Comparison of ENCODE assay signal across 8 cellular contexts in genomic region chr14:101628471-101628966, GRCh38.
DNase-seq lines count a peak whose midpoint lies in the region; ATAC-seq, FAIRE-seq and TF ChIP-seq lines count a peak whose summit lies in the region.

No MANE protein-coding gene starts in this region.

- no peaks in the 10 kb centered on the region for H3K36me3 ChIP-seq in HepG2 (replicated peaks in 1 of 2; ENCODE audit: control insufficient read depth in 1 of 2, insufficient read depth in 2 of 2, low read length in 2 of 2)

- H2AFZ ChIP-seq in HepG2 (ENCODE audit: low read length), result no peak overlapping the region

- peak overlapping the region in 2 of 3 experiments; percentile 34 to 59; a peak in 3 of 6 replicates for H3K4me3 ChIP-seq in HepG2 (replicated peaks in 1 of 3; ENCODE audit: insufficient read depth in 1 of 3, low read depth in 2 of 3, low read length in 3 of 3)

- POLR2A ChIA-PET in activated CD4-positive, alpha-beta T cell treated with anti-CD3 and anti-CD28 coated beads for 36 hours (lab: Charles Lee), result no interaction called here
- POLR2A ChIA-PET in HepG2 (lab: Yijun Ruan, JAX), result no interaction called here

- H3K36me3 Mint-ChIP-seq in activated CD4-positive, alpha-beta T cell treated with anti-CD3 and anti-CD28 coated beads for 36 hours (ENCODE audit: low read depth), result no peaks in the 10 kb centered on the region
- H3K36me3 Mint-ChIP-seq in chondrocyte (ENCODE audit: low read depth), result no peaks in the 10 kb centered on the region

- no peak overlapping the region for H3K27ac ChIP-seq in HepG2 (ENCODE audit: extremely low read length, insufficient read depth, low read length)

- H3K27me3 ChIP-seq in HepG2 (ENCODE audit: control insufficient read depth in 1 of 2, insufficient read depth in 2 of 2, low read length in 2 of 2), result peaks cover 1 to 21% of the 10 kb centered on the region in 2 experiments; a peak in 3 of 5 replicates

- no peak overlapping the region for H3K27ac Mint-ChIP-seq in activated CD4-positive, alpha-beta T cell treated with anti-CD3 and anti-CD28 coated beads for 36 hours
- H3K27ac Mint-ChIP-seq in chondrocyte (ENCODE audit: unreplicated experiment), result no peak overlapping the region

- no peak overlapping the region for H3K4me3 Mint-ChIP-seq in activated CD4-positive, alpha-beta T cell treated with anti-CD3 and anti-CD28 coated beads for 36 hours
- peak overlapping the region; percentile 20 for H3K4me3 Mint-ChIP-seq in chondrocyte (ENCODE audit: unreplicated experiment)

- no peak for TF ChIP-seq POLR2A in HepG2 (IDR thresholded peaks at IDR 0.05; ENCODE audit: insufficient read depth in 1 of 2, low read depth in 2 of 2, low read length in 2 of 2)

- no peaks in the 10 kb centered on the region for H3K79me2 ChIP-seq in HepG2 (ENCODE audit: insufficient read depth, low read length)

- WGBS in HepG2 (ENCODE audit: low lambda C conversion rate), result 6% methylated on average over 9 of the region's 44 CpGs

- FAIRE-seq in HepG2 (lab: Jason Lieb, UNC), result no peak

- H3K4me1 ChIP-seq in HepG2 (ENCODE audit: insufficient read depth, low read length), result peaks cover 15% of the 10 kb centered on the region

- CTCF ChIA-PET in activated CD4-positive, alpha-beta T cell treated with anti-CD3 and anti-CD28 coated beads for 36 hours (lab: Charles Lee), result interaction anchor here (1.2 kb wide), 1 partner anchor 27 kb away, joined by 4 read pairs; no protein-coding TSS in a partner anchor
- CTCF ChIA-PET in HepG2 (lab: Yijun Ruan, JAX; ENCODE audit: low intra/inter-chr PET ratio, low total read pairs), result interaction anchor here (1.2 to 1.9 kb wide), 3 partner anchors 445 to 727 kb away, joined by 8 to 17 read pairs (median 9); no protein-coding TSS in a partner anchor

- TF ChIP-seq EP300 in HepG2 (IDR thresholded peaks at IDR 0.05; ENCODE audit: low read depth in 2 of 2, low read length in 2 of 2) (no peak), HepG2 (CRISPR knock-in tag; IDR thresholded peaks at IDR 0.05; ENCODE audit: borderline replicate concordance) (no peak)

- in situ Hi-C loops in HepG2 (cut with HindIII; ENCODE audit: extremely low pct_ligation_motif_present, low pct_unique_long_range_greater_than_20kb), result loop anchor here (5.0 kb wide), 2 partner anchors 446 to 716 kb away; no protein-coding TSS in a partner anchor

- peak overlapping the region; percentile 47 for H3K9ac ChIP-seq in HepG2 (ENCODE audit: insufficient read depth, low read depth, low read length)

- DNase-seq in NCI-H2227 treated with DMSO at 0.1 percent for 48 hours (lab: John Stamatoyannopoulos, UW) (peak; percentile 76), chondrocyte (ENCODE audit: low spot score) (no peak), HepG2 (ENCODE audit: low spot score) (peak; percentile 25)
- DNase-seq in activated CD4-positive, alpha-beta T cell treated with anti-CD3 and anti-CD28 coated beads for 36 hours, result peak; percentile 87
- peak; percentile 75 to 81 for DNase-seq in stimulated activated CD4-positive, alpha-beta T cell treated with anti-CD3 and anti-CD28 coated beads, Interleukin-2, amount 100 ng/mL, for 48 hours

- peak; percentile 90 for TF ChIP-seq CTCF in GM12873 (IDR thresholded peaks at IDR 0.05; ENCODE audit: insufficient read depth, low read depth, low read length, missing control alignments)
- TF ChIP-seq CTCF in chondrocyte (IDR thresholded peaks at IDR 0.05), result peak; percentile 100
- peak; percentile 96 for TF ChIP-seq CTCF in HepG2 (CRISPR knock-in tag; IDR thresholded peaks at IDR 0.05)

- no peaks in the 10 kb centered on the region for H3K9me3 Mint-ChIP-seq in activated CD4-positive, alpha-beta T cell treated with anti-CD3 and anti-CD28 coated beads for 36 hours (ENCODE audit: low read depth)
- H3K9me3 Mint-ChIP-seq in chondrocyte (ENCODE audit: low read depth), result no peaks in the 10 kb centered on the region

- TF ChIP-seq RAD21 in HepG2 (CRISPR knock-in tag; IDR thresholded peaks at IDR 0.05), result peak; percentile 97

- H3K4me1 Mint-ChIP-seq in activated CD4-positive, alpha-beta T cell treated with anti-CD3 and anti-CD28 coated beads for 36 hours, result no peaks in the 10 kb centered on the region
- peaks cover 6% of the 10 kb centered on the region for H3K4me1 Mint-ChIP-seq in chondrocyte (ENCODE audit: low read depth)

- no TSS peak for BruUV-seq in HepG2 (replicated peaks; lab: Mats Ljungman, UMichigan)

- no peaks in the 10 kb centered on the region for H3K9me3 ChIP-seq in HepG2 (ENCODE audit: low read length)

- intact Hi-C loops in activated CD4-positive, alpha-beta T cell treated with anti-CD3 and anti-CD28 coated beads for 36 hours (cut with DNase I, micrococcal nuclease), result loop anchor here (1.0 to 10.0 kb wide), 6 partner anchors 174 to 778 kb away; no protein-coding TSS in a partner anchor
- intact Hi-C loops in HepG2 (cut with micrococcal nuclease; ENCODE audit: unreplicated experiment), result loop anchor here (1.0 to 5.0 kb wide), 3 partner anchors 391 to 726 kb away; no protein-coding TSS in a partner anchor

- peak overlapping the region; percentile 79 for H3K4me2 ChIP-seq in HepG2 (ENCODE audit: low read depth, low read length)

- peaks cover 2% of the 10 kb centered on the region for H3K27me3 Mint-ChIP-seq in activated CD4-positive, alpha-beta T cell treated with anti-CD3 and anti-CD28 coated beads for 36 hours
- peaks cover 11% of the 10 kb centered on the region for H3K27me3 Mint-ChIP-seq in chondrocyte (ENCODE audit: low read depth)

- H4K20me1 ChIP-seq in HepG2 (ENCODE audit: insufficient read depth, low read length), result no peaks in the 10 kb centered on the region

- ATAC-seq in HG02938 (IDR thresholded peaks at IDR 0.05; ENCODE audit: unreplicated experiment) (peak; percentile 60), HepG2 (peak; percentile 84), HG03460 (IDR thresholded peaks at IDR 0.05; ENCODE audit: unreplicated experiment) (no peak)
- peak; percentile 94 for ATAC-seq in activated CD4-positive, alpha-beta T cell treated with anti-CD3 and anti-CD28 coated beads for 36 hours

TF ChIP-seq in HepG2, 621 proteins besides CTCF, POLR2A, EP300 and RAD21 (continues in another document):
- TF ChIP-seq U2AF1 (optimal IDR thresholded peaks at IDR 0.05; ENCODE audit: low read depth, low read length) (no peak), ARNT2 (CRISPR knock-in tag; IDR thresholded peaks at IDR 0.05; ENCODE audit: low read depth) (peak; percentile 34; the same call in 1 of the 2 replicates), RXRA (CRISPR knock-in tag; IDR thresholded peaks at IDR 0.05) (peak; percentile 100), MED8 (CRISPR knock-in tag; IDR thresholded peaks at IDR 0.05; ENCODE audit: insufficient replicate concordance) (no peak), KDM2A (CRISPR knock-in tag; IDR thresholded peaks at IDR 0.05; ENCODE audit: borderline replicate concordance, low read depth) (peak; percentile 86; the same call in 1 of the 2 replicates), NCOA1 (CRISPR knock-in tag; IDR thresholded peaks at IDR 0.05) (no peak), ZNF790 (CRISPR knock-in tag; IDR thresholded peaks at IDR 0.05; ENCODE audit: borderline replicate concordance) (no peak), HOXA9 (CRISPR knock-in tag; IDR thresholded peaks at IDR 0.05; ENCODE audit: borderline replicate concordance) (no peak)
